ENCODE assay signal across 10 cellular contexts in genomic region chr3:195550723-195551122, GRCh38.
DNase-seq lines count a peak whose midpoint lies in the region; ATAC-seq and TF ChIP-seq lines count a peak whose summit lies in the region.
"Had no signal": no experiment of that assay in that cellular context is flagged by ENCODE, and none has a peak within 500 bp of the region (broad histone marks: within the 10 kb centered on the region; RNA-seq: fewer than 3 reads in every experiment).

No MANE protein-coding gene starts in this region.

- no peaks in the 10 kb centered on the region for H3K9me3 ChIP-seq in Loucy (ENCODE audit: insufficient read depth, low read depth, low read length)
- H3K9me3 ChIP-seq in effector memory CD4-positive, alpha-beta T cell (ENCODE audit: control insufficient read depth, low read length): no peaks in the 10 kb centered on the region

- H3K4me3 ChIP-seq in Loucy (ENCODE audit: low read length, poor library complexity, severe bottlenecking): peak overlapping the region; percentile 58
- H3K4me3 ChIP-seq in effector memory CD4-positive, alpha-beta T cell (ENCODE audit: insufficient read depth, low read depth, low read length, poor library complexity, severe bottlenecking): peak overlapping the region; percentile 32
- peak overlapping the region in 1 of 7 experiments; percentile 2 for H3K4me3 ChIP-seq in skin epidermis
- H3K4me3 ChIP-seq: K562 had no signal

- 0 out of 2 replicates have a peak, but pooled peaks cover 4% of the 10 kb centered on the region for H3F3A ChIP-seq in Loucy (ENCODE audit: low read depth)

- H3K4me2 ChIP-seq in Loucy (ENCODE audit: low read depth, low read length, poor library complexity, severe bottlenecking): peak overlapping the region; percentile 82

- no peaks in the 10 kb centered on the region for H3K36me3 ChIP-seq in Loucy (ENCODE audit: insufficient read depth, low read length)
- H3K36me3 ChIP-seq in effector memory CD4-positive, alpha-beta T cell (ENCODE audit: control insufficient read depth, insufficient read depth, low read length): no peaks in the 10 kb centered on the region

- no peaks in the 10 kb centered on the region for H3K79me2 ChIP-seq in Loucy (ENCODE audit: insufficient read depth, low read length)

- peak; percentile 61 for ATAC-seq in GM19395 (IDR thresholded peaks at IDR 0.05; ENCODE audit: unreplicated experiment)
- ATAC-seq: K562 had no signal

- no peaks in the 10 kb centered on the region for H3K27me3 ChIP-seq in Loucy (ENCODE audit: insufficient read depth, low read length, poor library complexity, severe bottlenecking)
- no peaks in the 10 kb centered on the region for H3K27me3 ChIP-seq in effector memory CD4-positive, alpha-beta T cell (replicated peaks; ENCODE audit: control insufficient read depth, insufficient read depth, low read length, poor library complexity, severe bottlenecking)

- H4K20me1 ChIP-seq in Loucy (ENCODE audit: insufficient read depth, low read length, poor library complexity, severe bottlenecking): no peaks in the 10 kb centered on the region

- no peak for TF ChIP-seq CTCF in Loucy (conservative IDR thresholded peaks at IDR 0.05; ENCODE audit: low read length)

- peak overlapping the region; percentile 38 for H2AFZ ChIP-seq in Loucy (ENCODE audit: low read length)

- no peaks in the 10 kb centered on the region for H3K9me2 ChIP-seq in Loucy (replicated peaks; ENCODE audit: low read depth, low read length)

- peaks cover 42% of the 10 kb centered on the region for H3K4me1 ChIP-seq in Loucy (ENCODE audit: insufficient read depth, low read length, poor library complexity, severe bottlenecking)
- H3K4me1 ChIP-seq in effector memory CD4-positive, alpha-beta T cell (ENCODE audit: control insufficient read depth, insufficient read depth, low read length, poor library complexity, severe bottlenecking): peaks cover 62% of the 10 kb centered on the region

- peak in 1 of 3 donors; percentile 22 for DNase-seq in effector memory CD4-positive, alpha-beta T cell
- DNase-seq in HuH-7 (ENCODE audit: low spot score): no peak
- DNase-seq in SIG-M5 (lab: John Stamatoyannopoulos, UW): no peak
- no peak for DNase-seq in amygdala (lab: John Stamatoyannopoulos, UW)
- no peak for DNase-seq in ecto neural progenitor cell (ENCODE audit: low spot score)
- DNase-seq: kidney glomerular epithelial cell had no signal

- peak overlapping the region; percentile 73 for H3K27ac ChIP-seq in effector memory CD4-positive, alpha-beta T cell (ENCODE audit: insufficient read depth, low read length, poor library complexity, severe bottlenecking)
- H3K27ac ChIP-seq in skin epidermis: peak overlapping the region in 15 of 21 experiments; percentile 19 to 94 (median 75)

- H3K9ac ChIP-seq in Loucy (ENCODE audit: low read depth, low read length, poor library complexity, severe bottlenecking): peak overlapping the region; percentile 24
